Comparison of ENCODE assay signal across 8 cellular contexts in the genomic region with DNA sequence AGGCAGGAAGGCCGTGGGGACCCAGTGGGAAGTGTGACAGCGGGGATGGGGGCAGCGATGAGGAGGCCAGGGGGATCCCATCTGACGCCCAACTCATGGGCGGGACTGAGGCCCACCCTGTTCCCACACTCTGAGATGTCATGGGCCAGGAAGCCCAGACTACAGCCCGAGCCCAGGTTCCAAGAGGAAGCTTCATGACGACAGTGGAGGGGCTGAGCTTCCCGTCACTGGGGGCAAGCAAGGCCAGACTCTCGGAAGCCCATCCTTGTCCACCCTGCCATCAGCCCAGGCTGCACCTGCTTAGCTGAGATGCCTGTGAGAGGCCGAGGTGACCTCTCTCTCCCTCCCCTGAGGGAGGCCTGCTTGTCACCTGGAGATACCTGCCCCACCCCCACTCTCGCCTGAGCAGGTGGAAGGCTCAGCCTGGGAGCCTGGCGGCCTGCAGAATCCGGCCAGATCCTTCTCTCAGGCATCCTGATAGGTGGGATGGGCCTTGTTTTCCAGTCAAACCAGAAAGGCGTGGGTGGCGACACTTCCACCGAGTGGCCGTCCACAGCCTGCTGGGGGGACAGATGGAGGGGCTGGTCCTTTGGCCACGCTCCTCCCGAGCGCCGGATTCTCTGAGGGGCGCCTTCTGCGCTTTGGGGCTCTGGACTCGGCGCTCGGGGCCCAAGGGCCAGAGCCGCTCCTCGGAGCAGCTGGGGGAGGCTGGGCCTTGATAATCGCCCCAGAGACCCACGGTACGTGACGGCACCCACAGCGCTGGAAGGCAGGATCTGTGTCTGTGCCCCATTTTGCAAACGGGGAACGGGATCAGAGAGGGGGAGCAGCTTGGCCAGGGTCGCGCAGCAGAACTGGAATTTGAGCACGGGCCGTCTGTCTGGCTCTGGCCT. TPM values are rescaled to one million over a fixed set of nuclear protein-coding genes. Genes with fewer than 3 reads are reported as not detected.
DNase-seq lines count a peak whose midpoint lies in the region; ATAC-seq and TF ChIP-seq lines count a peak whose summit lies in the region.

No MANE protein-coding gene starts in this region.

- H3K36me3 Mint-ChIP-seq in GM23338 (ENCODE audit: low read depth) = peaks cover 5% of the 10 kb centered on the region; the same call in 1 of the 3 replicates
- no peaks in the 10 kb centered on the region for H3K36me3 Mint-ChIP-seq in T-cell
- no peaks in the 10 kb centered on the region for H3K36me3 Mint-ChIP-seq in glutamatergic neuron (ENCODE audit: unreplicated experiment)
- H3K36me3 Mint-ChIP-seq in stimulated activated memory B cell treated with anti-CD40 and anti-IgM and Interleukin-4, amounts not matched to agents 10 μg/mL and 1 μg/mL and 100 μg/mL, for 72 hours = peaks cover 10% of the 10 kb centered on the region

- DNase-seq in GM23338 (ENCODE audit: low spot score) = peak; percentile 62
- DNase-seq in T-cell = no peak
- no peak for DNase-seq in glutamatergic neuron
- no peak for DNase-seq in NCI-H1048 (lab: John Stamatoyannopoulos, UW)
- no peak for DNase-seq in globus pallidus (ENCODE audit: low spot score)
- DNase-seq in NOMO-1 (lab: John Stamatoyannopoulos, UW; ENCODE audit: unreplicated experiment in 2 of 2) = no peak

- POLR2A ChIA-PET in T-cell (lab: Charles Lee) = no interaction called here

- H3K4me1 Mint-ChIP-seq in GM23338 (peaks cover 6% of the 10 kb centered on the region), T-cell (peaks cover 13 to 47% (median 36%) of the 10 kb centered on the region in 3 donors), glutamatergic neuron (ENCODE audit: low read depth, unreplicated experiment) (peaks cover 5% of the 10 kb centered on the region)
- peaks cover 66% of the 10 kb centered on the region for H3K4me1 Mint-ChIP-seq in stimulated activated memory B cell treated with anti-CD40 and anti-IgM and Interleukin-4, amounts not matched to agents 10 μg/mL and 1 μg/mL and 100 μg/mL, for 72 hours

- H2AFZ ChIP-seq in GM23338 = no peak overlapping the region

- no peak for TF ChIP-seq CTCF in GM23338 (conservative IDR thresholded peaks at IDR 0.05; ENCODE audit: low read depth in 2 of 2)
- no peak for TF ChIP-seq CTCF in glutamatergic neuron (IDR thresholded peaks at IDR 0.05; ENCODE audit: partially characterized antibody, unreplicated experiment)

- peaks cover 39% of the 10 kb centered on the region for H4K20me1 ChIP-seq in GM23338 (replicated peaks; ENCODE audit: insufficient read depth)

- peak overlapping the region; percentile 55; the same call in 1 of the 2 replicates for H3K4me2 ChIP-seq in GM23338

- no peaks in the 10 kb centered on the region for H3K36me3 ChIP-seq in GM23338 (ENCODE audit: insufficient read depth)

- peaks cover 1% of the 10 kb centered on the region; the same call in 1 of the 2 replicates for H3K27me3 ChIP-seq in GM23338 (ENCODE audit: insufficient read depth)

- H3K27me3 Mint-ChIP-seq in GM23338 (ENCODE audit: insufficient read depth, low read depth, poor library complexity) = peaks cover 13% of the 10 kb centered on the region
- H3K27me3 Mint-ChIP-seq in T-cell = no peaks in the 10 kb centered on the region
- H3K27me3 Mint-ChIP-seq in glutamatergic neuron (ENCODE audit: unreplicated experiment) = peaks cover 10% of the 10 kb centered on the region
- H3K27me3 Mint-ChIP-seq in stimulated activated memory B cell treated with anti-CD40 and anti-IgM and Interleukin-4, amounts not matched to agents 10 μg/mL and 1 μg/mL and 100 μg/mL, for 72 hours = no peaks in the 10 kb centered on the region

- CTCF ChIA-PET in T-cell (lab: Charles Lee) = no interaction called here

- H3K9me2 ChIP-seq in GM23338 (ENCODE audit: insufficient read depth) = no peaks in the 10 kb centered on the region

- H3K27ac ChIP-seq in GM23338 (ENCODE audit: low read depth) = 0 out of 2 replicates have a peak overlapping the region, but pooled peaks have one; percentile 45

- H3K9me3 Mint-ChIP-seq in GM23338 (no peaks in the 10 kb centered on the region), T-cell (no peaks in the 10 kb centered on the region), glutamatergic neuron (ENCODE audit: unreplicated experiment) (peaks cover 10% of the 10 kb centered on the region)
- H3K9me3 Mint-ChIP-seq in stimulated activated memory B cell treated with anti-CD40 and anti-IgM and Interleukin-4, amounts not matched to agents 10 μg/mL and 1 μg/mL and 100 μg/mL, for 72 hours = no peaks in the 10 kb centered on the region

- 0 out of 2 replicates have a peak, but pooled peaks cover 10% of the 10 kb centered on the region for H3F3A ChIP-seq in GM23338 (replicated peaks; ENCODE audit: low read depth)

- H3K4me3 ChIP-seq in GM23338 = no peak overlapping the region

- H3K4me3 Mint-ChIP-seq in GM23338 (no peak overlapping the region), T-cell (peak overlapping the region in 2 of 3 donors; percentile 31 to 75), glutamatergic neuron (ENCODE audit: unreplicated experiment) (no peak overlapping the region)
- H3K4me3 Mint-ChIP-seq in stimulated activated memory B cell treated with anti-CD40 and anti-IgM and Interleukin-4, amounts not matched to agents 10 μg/mL and 1 μg/mL and 100 μg/mL, for 72 hours = peak overlapping the region; percentile 88

- H3K27ac Mint-ChIP-seq in GM23338 = no peak overlapping the region
- H3K27ac Mint-ChIP-seq in T-cell = peak overlapping the region; percentile 49 to 76
- H3K27ac Mint-ChIP-seq in glutamatergic neuron (ENCODE audit: unreplicated experiment) = peak overlapping the region; percentile 17
- H3K27ac Mint-ChIP-seq in stimulated activated memory B cell treated with anti-CD40 and anti-IgM and Interleukin-4, amounts not matched to agents 10 μg/mL and 1 μg/mL and 100 μg/mL, for 72 hours = peak overlapping the region; percentile 90

- peaks cover 81% of the 10 kb centered on the region for H3K79me2 ChIP-seq in GM23338 (replicated peaks; ENCODE audit: insufficient read depth)

- peaks cover 19% of the 10 kb centered on the region for H3K4me1 ChIP-seq in GM23338 (ENCODE audit: insufficient read depth)

- ATAC-seq in GM23338 (no peak), T-cell (replicated peaks in 1 of 4) (no peak), GM19328 (IDR thresholded peaks at IDR 0.05; ENCODE audit: unreplicated experiment) (no peak)
- no peak for ATAC-seq in stimulated activated memory B cell treated with anti-CD40 and anti-IgM and Interleukin-4, amounts not matched to agents 10 μg/mL and 1 μg/mL and 100 μg/mL, for 72 hours

TF ChIP-seq in GM23338, 12 proteins besides CTCF, POLR2A, EP300 and RAD21:
- TF ChIP-seq EZH2phosphoT487 (IDR thresholded peaks at IDR 0.05; ENCODE audit: unreplicated experiment) = no peak
- no peak for TF ChIP-seq ZNF331 (CRISPR knock-in tag; IDR thresholded peaks at IDR 0.05; ENCODE audit: low read depth)
- no peak for TF ChIP-seq CREB1 (CRISPR knock-in tag; IDR thresholded peaks at IDR 0.05; ENCODE audit: low read depth)
- no peak for TF ChIP-seq ZNF114 (CRISPR knock-in tag; IDR thresholded peaks at IDR 0.05)
- no peak for TF ChIP-seq JUNB (IDR thresholded peaks at IDR 0.05; ENCODE audit: unreplicated experiment)
- no peak for TF ChIP-seq POLR2AphosphoS5 (IDR thresholded peaks at IDR 0.05; ENCODE audit: low read depth)

RNA-seq across cellular contexts. Expression of a gene that starts 4.8 kb away (rescaled TPM):
- total RNA-seq in GM23338 (2014; rRNA removed; shearing (Covaris generic)) = 28.5 and 35.0 TPM in 2 replicates
- 9.5 and 11.1 TPM in 2 replicates for polyA plus RNA-seq in GM23338 (2016; fragmentation: Nextera tagmentation; extraction: Ambion mirVana)
- total RNA-seq in T-cell (10 to 100 TPM; 43.6 to 85.7 (median 81.8) TPM), glutamatergic neuron (ENCODE audit: unreplicated experiment) (21.8 TPM)

RNA-seq across cellular contexts. Expression of a gene that starts 54.4 kb away (rescaled TPM):
- 34.1 and 48.4 TPM in 2 replicates for total RNA-seq in GM23338 (2014; rRNA removed; shearing (Covaris generic))
- polyA plus RNA-seq in GM23338 (2016; fragmentation: Nextera tagmentation; extraction: Ambion mirVana) = 17.0 and 20.0 TPM in 2 replicates
- total RNA-seq in T-cell (10 to 100 TPM; 21.8 to 42.6 (median 31.4) TPM), glutamatergic neuron (ENCODE audit: unreplicated experiment) (95.8 TPM)

Comparison
In these comparisons a context has a peak if more than half of its experiments do, and no peak if none do; other contexts are left out.
1. H3K4me3 Mint-ChIP-seq: peak in T-cell (2 of 3) and stimulated activated memory B cell treated with anti-CD40 and anti-IgM and Interleukin-4, amounts not matched to agents 10 μg/mL and 1 μg/mL and 100 μg/mL, for 72 hours (single experiment); none in GM23338 (single experiment) and glutamatergic neuron (single experiment).